In the genomic region with DNA sequence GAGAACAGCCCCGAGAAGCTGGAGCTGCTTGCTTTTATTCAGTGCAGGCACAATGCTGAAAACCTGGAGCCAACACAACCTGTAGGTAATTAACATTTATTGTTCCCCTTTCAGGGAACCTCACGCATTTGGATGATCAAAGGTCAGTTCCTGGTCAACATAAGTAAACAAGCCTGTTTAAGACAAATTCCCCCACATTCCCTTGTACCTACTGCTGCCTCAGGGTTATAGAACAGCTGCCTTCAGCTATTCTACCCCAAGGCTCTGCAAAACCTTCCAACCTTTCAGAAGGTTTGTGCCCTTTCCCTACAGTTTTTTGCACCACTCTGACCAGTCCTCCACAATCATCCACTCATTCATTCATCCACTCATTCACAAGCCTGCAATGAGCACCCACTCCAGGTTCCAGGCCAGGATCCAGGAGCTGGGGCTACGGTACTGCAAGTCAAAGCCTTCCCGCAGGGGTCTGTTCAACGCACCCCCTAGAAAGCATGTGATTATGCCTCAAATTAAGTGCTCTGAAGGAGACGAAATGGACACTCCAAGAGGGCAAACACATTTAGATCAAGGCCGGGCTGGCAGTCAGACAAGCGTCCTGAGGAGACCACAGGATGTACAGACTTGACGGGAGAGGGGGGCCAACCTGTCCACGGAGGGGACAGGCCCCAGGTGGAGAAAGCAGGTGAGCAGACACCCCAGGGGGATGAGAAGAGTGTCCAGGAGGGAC, we compare ENCODE assay signal across 21 cellular contexts.
"Had no signal": no experiment of that assay in that cellular context is flagged by ENCODE, and none has a peak within 500 bp of the region (broad histone marks: within the 10 kb centered on the region; RNA-seq: fewer than 3 reads in every experiment).

No MANE protein-coding gene starts in this region.

- H3K27me3 ChIP-seq: ovary, testis had no signal

- DNase-seq: activated CD4-positive, alpha-beta T cell treated with anti-CD3 and anti-CD28 coated beads for 1 hour; activated CD4-positive, alpha-beta T cell treated with anti-CD3 and anti-CD28 coated beads, Interleukin-2, amount 50 U/mL, for 1 hour; activated naive CD4-positive, alpha-beta T cell treated with Interleukin-2 at 50 U/mL for 16 hours; activated naive CD8-positive, alpha-beta T cell treated with anti-CD3 and anti-CD28 coated beads for 36 hours; activated T-cell treated with anti-CD3 and anti-CD28 coated beads, Interleukin-2, amount 50 U/mL, for 48 hours; central memory CD4-positive, alpha-beta T cell; left cardiac atrium; lower lobe of right lung; naive thymus-derived CD8-positive, alpha-beta T cell; ovary; psoas muscle; stimulated activated CD4-positive, alpha-beta T cell treated with anti-CD3 and anti-CD28 coated beads, Interleukin-15, amount 100 ng/mL, for 24 hours; stimulated activated CD4-positive, alpha-beta T cell treated with anti-CD3 and anti-CD28 coated beads, Interleukin-4, amount 100 ng/mL, for 1 hour; stimulated activated naive CD4-positive, alpha-beta T cell; T-helper 9 cell; testis had no signal

- H3K36me3 ChIP-seq: gastroesophageal sphincter, lower lobe of right lung, ovary had no signal

- ATAC-seq: gastroesophageal sphincter; left cardiac atrium; lower lobe of right lung; naive thymus-derived CD8-positive, alpha-beta T cell; psoas muscle; sciatic nerve had no signal

- H3K4me1 ChIP-seq: gastroesophageal sphincter, lower lobe of right lung, psoas muscle, testis had no signal

- FAIRE-seq: astrocyte, islet of Langerhans had no signal

- H3K4me2 ChIP-seq: smooth muscle cell had no signal

- H3K4me3 ChIP-seq: gastroesophageal sphincter, lower lobe of right lung, ovary, psoas muscle, smooth muscle cell, testis had no signal

- H3K27ac ChIP-seq: gastroesophageal sphincter, lower lobe of right lung, ovary, psoas muscle, testis had no signal

- H3K9me3 ChIP-seq: lower lobe of right lung, ovary, psoas muscle, testis had no signal
